Comparison of ENCODE assay signal across 13 cellular contexts in the genomic region with DNA sequence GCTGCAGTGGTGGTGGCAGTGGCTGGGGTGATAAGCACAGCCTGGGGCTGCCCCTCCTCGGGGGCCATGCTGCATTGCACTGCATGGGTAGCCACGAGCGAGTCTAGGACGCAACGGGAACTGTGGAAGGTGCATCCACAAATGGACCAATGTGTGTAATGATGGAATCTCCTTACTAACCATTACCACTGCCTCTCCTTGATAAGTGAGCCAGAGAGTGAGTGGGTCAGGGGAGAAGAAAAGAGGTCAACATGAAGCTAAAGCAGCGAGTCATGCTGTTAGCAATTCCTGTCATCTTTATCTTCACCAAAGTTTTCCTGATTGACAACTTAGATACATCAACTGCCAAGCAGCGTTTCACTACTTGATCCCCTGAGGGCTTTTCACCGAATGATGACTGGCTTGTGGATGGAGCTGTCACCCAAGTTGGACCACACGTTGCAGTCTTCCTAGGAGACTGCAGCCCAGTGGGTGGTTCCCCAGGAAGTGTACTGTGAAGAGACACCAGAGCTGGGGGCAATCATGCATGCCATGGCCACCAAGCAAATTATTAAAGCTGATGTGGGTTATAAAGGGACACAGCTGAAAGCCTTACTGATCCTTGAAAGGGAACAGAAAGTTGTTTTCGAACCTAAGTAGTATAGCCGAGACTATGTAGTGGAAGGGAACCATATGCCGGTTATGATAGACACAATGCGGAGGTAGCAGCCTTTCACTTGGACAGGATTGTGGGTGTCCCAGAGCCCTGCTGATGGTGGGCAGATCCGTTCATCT. TPM values are rescaled to one million over a fixed set of nuclear protein-coding genes. Genes with fewer than 3 reads are reported as not detected.
DNase-seq lines count a peak whose midpoint lies in the region; ATAC-seq and FAIRE-seq lines count a peak whose summit lies in the region.
"Had no signal": no experiment of that assay in that cellular context is flagged by ENCODE, and none has a peak within 500 bp of the region (broad histone marks: within the 10 kb centered on the region; RNA-seq: fewer than 3 reads in every experiment).

No MANE protein-coding gene starts in this region.

- no peak overlapping the region for H3K4me2 ChIP-seq in mesendoderm (ENCODE audit: low read length)
- H3K4me2 ChIP-seq: PC-9 had no signal

- H3K79me1 ChIP-seq in mesendoderm (ENCODE audit: low read length): no peaks in the 10 kb centered on the region

- H3K27ac ChIP-seq in mesendoderm (ENCODE audit: low read depth, low read length) (no peak overlapping the region), small intestine (ENCODE audit: low read depth in 1 of 2, low read length in 1 of 2) (no peak overlapping the region)
- H3K27ac ChIP-seq: PC-9 had no signal

- no peak overlapping the region for H2BK5ac ChIP-seq in mesendoderm (ENCODE audit: low read length)

- no peak overlapping the region for H3K23ac ChIP-seq in mesendoderm (ENCODE audit: low read length)

- H3K4ac ChIP-seq in mesendoderm (ENCODE audit: low read depth, low read length): no peak overlapping the region

- no peak overlapping the region for H3K18ac ChIP-seq in mesendoderm (ENCODE audit: low read length)

- H3K27me3 ChIP-seq in mesendoderm (ENCODE audit: insufficient read depth, low read length, poor library complexity) (no peaks in the 10 kb centered on the region), small intestine (ENCODE audit: control insufficient read depth in 2 of 2, insufficient read depth in 2 of 2, low read length in 2 of 2) (no peaks in the 10 kb centered on the region)

- H2AK5ac ChIP-seq in mesendoderm (ENCODE audit: low read length): no peak overlapping the region

- no peaks in the 10 kb centered on the region for H3K79me2 ChIP-seq in mesendoderm (ENCODE audit: control insufficient read depth, insufficient read depth, low read length)

- no peak overlapping the region for H3K9ac ChIP-seq in mesendoderm (ENCODE audit: low read length)

- no peak overlapping the region for H4K5ac ChIP-seq in mesendoderm (ENCODE audit: low read length)

- no peaks in the 10 kb centered on the region for H3K9me3 ChIP-seq in small intestine (ENCODE audit: control insufficient read depth, low read depth)

- H2BK120ac ChIP-seq in mesendoderm (ENCODE audit: low read depth, low read length): no peak overlapping the region

- H4K8ac ChIP-seq in mesendoderm (ENCODE audit: low read depth, low read length): no peak overlapping the region

- no CpG with 5 or more reads among the region's 14 CpGs for WGBS in mesendoderm (ENCODE audit: extremely low coverage, insufficient coverage, low lambda C conversion rate)
- WGBS in small intestine, 3 donors: 81 to 86% (median 83%) methylated on average over 14 of the region's 14 CpGs

- H2BK15ac ChIP-seq in mesendoderm (replicated peaks; ENCODE audit: low read depth): no peak overlapping the region

- H3K36me3 ChIP-seq in mesendoderm (ENCODE audit: control insufficient read depth, insufficient read depth, low read length): no peaks in the 10 kb centered on the region
- no peaks in the 10 kb centered on the region for H3K36me3 ChIP-seq in small intestine (ENCODE audit: control insufficient read depth in 2 of 2, insufficient read depth in 2 of 2, low read length in 2 of 2)

- DNase-seq in mesendoderm: no peak
- DNase-seq in activated CD4-positive, CD25-positive, alpha-beta regulatory T cell (lab: John Stamatoyannopoulos, UW): no peak
- no peak for DNase-seq in small intestine
- no peak for DNase-seq in AG20443 (ENCODE audit: low spot score)
- DNase-seq in NCI-H446 (lab: John Stamatoyannopoulos, UW): no peak
- DNase-seq: activated CD4-positive, alpha-beta T cell treated with anti-CD3 and anti-CD28 coated beads, Interleukin-2, amount 50 U/mL, for 1 hour; GF-D8; left colon; PC-9 had no signal

- ATAC-seq in GM18867 (IDR thresholded peaks at IDR 0.05; ENCODE audit: unreplicated experiment) (peak; percentile 93), GM21576 (IDR thresholded peaks at IDR 0.05; ENCODE audit: unreplicated experiment) (peak; percentile 90), HG03280 (IDR thresholded peaks at IDR 0.05; ENCODE audit: unreplicated experiment) (peak; percentile 86)
- ATAC-seq: left colon had no signal

- H3K4me1 ChIP-seq in mesendoderm (ENCODE audit: control insufficient read depth, low read depth, low read length): no peaks in the 10 kb centered on the region
- H3K4me1 ChIP-seq in small intestine (ENCODE audit: control insufficient read depth in 2 of 2, insufficient read depth in 1 of 2, low read depth in 1 of 2, low read length in 1 of 2): no peaks in the 10 kb centered on the region

- H3K4me3 ChIP-seq in mesendoderm (ENCODE audit: low read length) (no peak overlapping the region), small intestine (ENCODE audit: low read depth in 1 of 2, low read length in 2 of 2) (no peak overlapping the region)
- H3K4me3 ChIP-seq: PC-9 had no signal

- peak overlapping the region; percentile 19 for H3K56ac ChIP-seq in mesendoderm (ENCODE audit: low read length)

- FAIRE-seq in small intestine (lab: Jason Lieb, UNC): no peak

RNA-seq across cellular contexts. Expression of gene SAMD7, which starts 20.6 kb away (rescaled TPM):
- not detected for polyA plus RNA-seq in mesendoderm (2013, experiment 1 of 2)
- not detected for polyA plus RNA-seq in mesendoderm (2013, experiment 2 of 2)
- not detected for polyA plus RNA-seq in small intestine
- polyA plus RNA-seq: esophagus had no signal

RNA-seq across cellular contexts. Expression of gene SEC62, which starts 34.7 kb away (rescaled TPM):
- 214 TPM for polyA plus RNA-seq in mesendoderm (2013, experiment 1 of 2)
- polyA plus RNA-seq in mesendoderm (2013, experiment 2 of 2): 216 TPM
- 10 to 100 TPM; 38.7 to 69.7 (median 50.5) TPM for polyA plus RNA-seq in small intestine
